In the genomic region with DNA sequence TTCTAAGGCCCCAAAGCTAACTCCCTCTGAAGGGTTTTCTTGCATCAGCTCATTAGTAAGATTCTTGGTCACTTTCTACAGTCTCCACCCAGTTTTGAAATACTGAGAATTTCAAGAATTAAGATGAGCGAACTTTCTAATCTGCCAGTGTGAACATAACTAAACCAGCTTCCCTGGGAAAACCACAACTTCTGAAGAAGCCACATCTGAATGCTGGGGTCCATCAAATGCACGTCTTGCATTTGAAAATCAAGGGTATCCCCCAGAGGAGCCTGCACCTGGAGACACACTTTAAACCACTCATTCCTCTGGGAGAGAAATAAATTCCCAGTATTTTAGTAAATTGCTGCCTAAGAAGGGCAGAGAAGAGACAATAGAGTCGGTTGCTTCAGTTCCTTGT, we compare ENCODE assay signal across 7 cellular contexts.
"Had no signal": no experiment of that assay in that cellular context is flagged by ENCODE, and none has a peak within 500 bp of the region (broad histone marks: within the 10 kb centered on the region; RNA-seq: fewer than 3 reads in every experiment).

No MANE protein-coding gene starts in this region.

- H3K27ac ChIP-seq: HL-60 had no signal

- H3K4me3 ChIP-seq: GM23338, K562 had no signal

- ATAC-seq: GM23338, HepG2, K562 had no signal

- H3K4me2 ChIP-seq: GM23338 had no signal

- DNase-seq: H9, HCEC 1CT, KG1 had no signal
